In the genomic region with DNA sequence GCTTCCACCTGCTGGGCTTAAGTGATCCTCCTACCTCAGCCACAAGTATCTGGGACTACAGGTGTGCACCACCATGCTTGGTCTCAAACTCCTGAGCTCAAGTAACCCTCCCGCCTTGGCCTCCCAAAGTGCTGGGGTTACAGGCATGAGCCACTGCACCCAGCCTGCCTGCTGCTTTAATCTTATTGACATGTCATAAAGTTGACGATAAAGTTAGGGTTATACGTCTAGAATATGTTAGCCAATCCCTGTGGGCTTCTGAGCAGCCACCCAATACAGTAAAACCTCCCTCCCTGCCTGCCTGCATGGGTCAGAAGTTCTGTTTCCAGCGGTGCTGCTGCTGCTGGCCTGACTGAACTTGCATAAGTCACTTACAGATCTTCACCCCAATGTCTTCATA, we compare ENCODE assay signal across 17 cellular contexts. TPM values are rescaled to one million over a fixed set of nuclear protein-coding genes. Genes with fewer than 3 reads are reported as not detected.
A peak's percentile ranks its signal among the peaks of the same experiment; 100 is the strongest.
DNase-seq lines count a peak whose midpoint lies in the region; ATAC-seq and TF ChIP-seq lines count a peak whose summit lies in the region.
"Had no signal": no experiment of that assay in that cellular context is flagged by ENCODE, and none has a peak within 500 bp of the region (broad histone marks: within the 10 kb centered on the region; RNA-seq: fewer than 3 reads in every experiment).

No MANE protein-coding gene starts in this region.

- WGBS in H9 (ENCODE audit: extremely low coverage, insufficient read length, low lambda C conversion rate), result no CpG with 5 or more reads among the region's 4 CpGs
- WGBS in transverse colon (ENCODE audit: low coverage in 1 of 2), 2 donors, result 52 to 59% methylated on average over 4 of the region's 4 CpGs

- no peak overlapping the region for H2BK15ac ChIP-seq in H9 (ENCODE audit: low read depth, low read length)

- TF ChIP-seq POLR2A in transverse colon (IDR thresholded peaks at IDR 0.05), result no peak

- no peak overlapping the region for H4K91ac ChIP-seq in H9 (ENCODE audit: insufficient read length, low read depth, low read length)

- in situ Hi-C loops in transverse colon (cut with MboI; ENCODE audit: low pct_ligation_motif_present in 1 of 4, low pct_unique_long_range_greater_than_20kb in 1 of 4, low sequenced_read_pairs in 3 of 4), result no loop called here

- H3K27me3 Mint-ChIP-seq in H9 (ENCODE audit: low read depth), result no peaks in the 10 kb centered on the region

- H3K9me3 Mint-ChIP-seq in H9, result peaks cover 2 to 7% of the 10 kb centered on the region in 2 experiments
- H3K9me3 Mint-ChIP-seq: CD4-positive, alpha-beta memory T cell had no signal

- no peak overlapping the region for H2BK20ac ChIP-seq in H9 (ENCODE audit: low read depth, low read length, poor library complexity, severe bottlenecking)

- H3K9me3 ChIP-seq in H9 (ENCODE audit: control insufficient read depth, low read depth, low read length), result no peaks in the 10 kb centered on the region
- H3K9me3 ChIP-seq in colonic mucosa, result no peaks in the 10 kb centered on the region
- no peaks in the 10 kb centered on the region for H3K9me3 ChIP-seq in transverse colon

- H3K23ac ChIP-seq in H9 (ENCODE audit: insufficient read length, low read depth, low read length), result no peak overlapping the region

- no peak for TF ChIP-seq CTCF in H9 (conservative IDR thresholded peaks at IDR 0.05)
- no peak for TF ChIP-seq CTCF in colonic mucosa (IDR thresholded peaks at IDR 0.05)
- TF ChIP-seq CTCF in transverse colon (IDR thresholded peaks at IDR 0.05), result no peak

- H3K4me3 ChIP-seq in colonic mucosa (no peak overlapping the region), transverse colon (no peak overlapping the region)
- H3K4me3 ChIP-seq: BLaER1, GM23338 had no signal

- H3K36me3 Mint-ChIP-seq in H9 (ENCODE audit: insufficient read depth in 1 of 3, low read depth in 3 of 3), result peaks cover 3% of the 10 kb centered on the region in 3 experiments
- H3K36me3 Mint-ChIP-seq: CD14-positive monocyte had no signal

- no peak overlapping the region for H2BK12ac ChIP-seq in H9 (ENCODE audit: insufficient read length, low read depth, low read length)

- H4K20me1 ChIP-seq in H9 (ENCODE audit: control insufficient read depth, insufficient read depth, insufficient read length), result peaks cover 3% of the 10 kb centered on the region
- H4K20me1 ChIP-seq: BLaER1 had no signal

- intact Hi-C loops in colonic mucosa (cut with DNase I), result no loop called here
- intact Hi-C loops in left colon (cut with DNase I, micrococcal nuclease), result no loop called here
- intact Hi-C loops in transverse colon (cut with DNase I; ENCODE audit: low total_unique reads), result no loop called here

- peak; percentile 82 for ATAC-seq in left colon
- no peak for ATAC-seq in HG03571 (IDR thresholded peaks at IDR 0.05; ENCODE audit: unreplicated experiment)
- ATAC-seq: GM23338, HepG2 had no signal

- H3K56ac ChIP-seq in H9 (ENCODE audit: insufficient read length, low read depth, low read length), result no peak overlapping the region

- no peak overlapping the region for H2AK5ac ChIP-seq in H9 (ENCODE audit: insufficient read length, low read length)

- H3K9ac ChIP-seq in H9 (ENCODE audit: extremely low read depth, insufficient read length, low read length), result no peak overlapping the region
- no peak overlapping the region for H3K9ac ChIP-seq in colonic mucosa (ENCODE audit: low read depth in 2 of 2, low read length in 2 of 2)
- H3K9ac ChIP-seq: BLaER1 had no signal

- no peak overlapping the region for H3K4me2 ChIP-seq in H9 (ENCODE audit: insufficient read depth, insufficient read length, low read length)
- H3K4me2 ChIP-seq: BLaER1, GM23338 had no signal

- peaks cover 22 to 27% of the 10 kb centered on the region in 2 experiments for H3K4me1 Mint-ChIP-seq in H9
- H3K4me1 Mint-ChIP-seq: CD4-positive, alpha-beta memory T cell had no signal

- no peak overlapping the region for H2BK5ac ChIP-seq in H9 (ENCODE audit: insufficient read length, low read length)

- H3K27ac Mint-ChIP-seq in H9, result no peak overlapping the region
- H3K27ac Mint-ChIP-seq: GM23338 had no signal

- H3K18ac ChIP-seq in H9 (ENCODE audit: insufficient read length, low read depth, low read length), result peak overlapping the region; percentile 12

- no peaks in the 10 kb centered on the region for H3K79me2 ChIP-seq in H9 (ENCODE audit: insufficient read depth, low read length)

- DNase-seq in H9, result no peak
- peak; percentile 45 for DNase-seq in colonic mucosa
- DNase-seq in left colon, result peak; percentile 29
- peak; percentile 24 for DNase-seq in transverse colon
- no peak for DNase-seq in SIG-M5 (lab: John Stamatoyannopoulos, UW)
- no peak for DNase-seq in activated CD4-positive, alpha-beta T cell treated with anti-CD3 and anti-CD28 coated beads for 48 hours
- DNase-seq: 8988T; CD4-positive, alpha-beta memory T cell; DMS153; DMS79; GDM1; H7 had no signal

- H2BK120ac ChIP-seq in H9 (ENCODE audit: low read depth, low read length, poor library complexity, severe bottlenecking), result no peak overlapping the region

- no peak overlapping the region for H3T11ph ChIP-seq in H9 (ENCODE audit: low read length)

- H4K5ac ChIP-seq in H9 (ENCODE audit: insufficient read length, low read depth, low read length), result no peak overlapping the region

- H3K4ac ChIP-seq in H9 (ENCODE audit: low read depth, low read length), result no peak overlapping the region

- H3K4me1 ChIP-seq in H9 (ENCODE audit: insufficient read depth, low read length) (no peaks in the 10 kb centered on the region; the same call in 1 of the 2 replicates), colonic mucosa (no peaks in the 10 kb centered on the region), transverse colon (peaks cover 0 to 9% (median 6%) of the 10 kb centered on the region in 4 donors)
- H3K4me1 ChIP-seq: BLaER1 had no signal

- H4K8ac ChIP-seq in H9 (replicated peaks; ENCODE audit: insufficient read length, low read depth, low read length), result no peak overlapping the region

- H3K23me2 ChIP-seq in H9 (ENCODE audit: insufficient read length, low read depth, low read length, poor library complexity, severe bottlenecking), result no peaks in the 10 kb centered on the region

- TF ChIP-seq EP300 in transverse colon (IDR thresholded peaks at IDR 0.05; ENCODE audit: low read depth), result no peak

- H3K36me3 ChIP-seq in colonic mucosa (no peaks in the 10 kb centered on the region), transverse colon (no peaks in the 10 kb centered on the region)
- H3K36me3 ChIP-seq: BLaER1 had no signal

- H3K14ac ChIP-seq in H9 (ENCODE audit: insufficient read depth, low read length), result no peak overlapping the region

- no peaks in the 10 kb centered on the region for H3K27me3 ChIP-seq in H9 (ENCODE audit: insufficient read depth, low read length)
- H3K27me3 ChIP-seq in colonic mucosa, result no peaks in the 10 kb centered on the region
- H3K27me3 ChIP-seq in transverse colon, result no peaks in the 10 kb centered on the region
- H3K27me3 ChIP-seq: BLaER1 had no signal

- H2AFZ ChIP-seq in H9 (ENCODE audit: low read length), result no peak overlapping the region
- H2AFZ ChIP-seq: GM23338 had no signal

- H3K79me1 ChIP-seq in H9 (ENCODE audit: insufficient read depth, low read depth, low read length, poor library complexity, severe bottlenecking), result no peaks in the 10 kb centered on the region

- H3K4me3 Mint-ChIP-seq in H9, result no peak overlapping the region
- H3K4me3 Mint-ChIP-seq: CD14-positive monocyte; CD4-positive, alpha-beta memory T cell; GM23338 had no signal

- H3K27ac ChIP-seq in H9 (ENCODE audit: insufficient read length, low read depth, low read length) (no peak overlapping the region), colonic mucosa (no peak overlapping the region), transverse colon (no peak overlapping the region)
- H3K27ac ChIP-seq: BLaER1 had no signal

RNA-seq across cellular contexts. Expression of gene TGIF1, which starts 30.0 kb away (rescaled TPM):
- 251 and 261 TPM in 2 replicates for total RNA-seq in H9 (2021)
- total RNA-seq in colonic mucosa, result 10 to 100 TPM; 68.0 to 80.6 TPM
- total RNA-seq in left colon, result 10 to 100 TPM; 50.9 to 59.3 TPM
- total RNA-seq in transverse colon, result 100 to 1,000 TPM in 1 of 4 donors, 10 to 100 TPM in 3; 23.2 to 166 (median 53.3) TPM

Comparison
In these comparisons a context has a peak if more than half of its experiments do, and no peak if none do; other contexts are left out.
1. DNase-seq: peak in colonic mucosa (single experiment), left colon (2 of 2) and transverse colon (single experiment); none in H9 (single experiment), SIG-M5 (single experiment) and activated CD4-positive, alpha-beta T cell treated with anti-CD3 and anti-CD28 coated beads for 48 hours (single experiment).